Comparison of ENCODE assay signal across 9 cellular contexts in genomic region chr19:35140207-35140897, GRCh38. TPM values are rescaled to one million over a fixed set of nuclear protein-coding genes. Genes with fewer than 3 reads are reported as not detected.
A peak's percentile ranks its signal among the peaks of the same experiment; 100 is the strongest.
DNase-seq lines count a peak whose midpoint lies in the region; ATAC-seq, FAIRE-seq and TF ChIP-seq lines count a peak whose summit lies in the region.
"Had no signal": no experiment of that assay in that cellular context is flagged by ENCODE, and none has a peak within 500 bp of the region (broad histone marks: within the 10 kb centered on the region; RNA-seq: fewer than 3 reads in every experiment).

No MANE protein-coding gene starts in this region.

- peaks cover 22% of the 10 kb centered on the region for H3K4me1 Mint-ChIP-seq in activated T-helper 17 cell treated with anti-CD3 and anti-CD28 coated beads, Interleukin-2, amount 50 U/mL, for 72 hours

- H3K27me3 ChIP-seq in DOHH2 (ENCODE audit: control insufficient read depth, low read length), result peaks cover 38% of the 10 kb centered on the region
- no peaks in the 10 kb centered on the region; a peak in 1 of 5 replicates for H3K27me3 ChIP-seq in HepG2 (ENCODE audit: control insufficient read depth in 1 of 2, insufficient read depth in 2 of 2, low read length in 2 of 2)
- no peaks in the 10 kb centered on the region for H3K27me3 ChIP-seq in skeletal muscle tissue (ENCODE audit: control insufficient read depth in 3 of 3, insufficient read depth in 3 of 3, low read length in 3 of 3)

- H3K9me3 ChIP-seq in DOHH2 (ENCODE audit: control insufficient read depth, insufficient read depth, low read length) (no peaks in the 10 kb centered on the region), HepG2 (ENCODE audit: low read length) (no peaks in the 10 kb centered on the region), skeletal muscle tissue (ENCODE audit: control insufficient read depth in 3 of 3, low read length in 3 of 3) (no peaks in the 10 kb centered on the region)

- H3K79me2 ChIP-seq in DOHH2 (ENCODE audit: control insufficient read depth, low read length), result no peaks in the 10 kb centered on the region
- no peaks in the 10 kb centered on the region for H3K79me2 ChIP-seq in HepG2 (ENCODE audit: insufficient read depth, low read length)

- BruUV-seq in HepG2 (replicated peaks; lab: Mats Ljungman, UMichigan), result no TSS peak

- no peak for TF ChIP-seq CTCF in DOHH2 (IDR thresholded peaks at IDR 0.05; ENCODE audit: low read depth, low read length, poor library complexity, severe bottlenecking)
- TF ChIP-seq CTCF in HepG2 (CRISPR knock-in tag; IDR thresholded peaks at IDR 0.05), result no peak

- no peaks in the 10 kb centered on the region for H3K9me3 Mint-ChIP-seq in activated T-helper 17 cell treated with anti-CD3 and anti-CD28 coated beads, Interleukin-2, amount 50 U/mL, for 72 hours

- no peak for TF ChIP-seq EP300 in HepG2 (IDR thresholded peaks at IDR 0.05; ENCODE audit: low read depth in 2 of 2, low read length in 2 of 2)
- no peak for TF ChIP-seq EP300 in HepG2 (CRISPR knock-in tag; IDR thresholded peaks at IDR 0.05; ENCODE audit: borderline replicate concordance)

- peak overlapping the region; percentile 90 for H3K4me3 Mint-ChIP-seq in activated T-helper 17 cell treated with anti-CD3 and anti-CD28 coated beads, Interleukin-2, amount 50 U/mL, for 72 hours

- no peak for TF ChIP-seq POLR2A in HepG2 (IDR thresholded peaks at IDR 0.05; ENCODE audit: insufficient read depth in 1 of 2, low read depth in 2 of 2, low read length in 2 of 2)

- intact Hi-C loops in HepG2 (cut with micrococcal nuclease; ENCODE audit: unreplicated experiment), result no loop called here

- peaks cover 7% of the 10 kb centered on the region; the same call in 1 of the 2 replicates for H3F3A ChIP-seq in DOHH2 (ENCODE audit: control insufficient read depth, insufficient read depth)

- no peak for FAIRE-seq in HepG2 (lab: Jason Lieb, UNC)

- peaks cover 38% of the 10 kb centered on the region for H3K4me1 ChIP-seq in DOHH2 (ENCODE audit: control insufficient read depth, low read length)
- H3K4me1 ChIP-seq in HepG2 (ENCODE audit: insufficient read depth, low read length), result peaks cover 55% of the 10 kb centered on the region
- peaks cover 49 to 58% (median 49%) of the 10 kb centered on the region in 3 donors for H3K4me1 ChIP-seq in skeletal muscle tissue (ENCODE audit: control insufficient read depth in 3 of 3, insufficient read depth in 3 of 3, low read length in 3 of 3)

- no peaks in the 10 kb centered on the region for H3K36me3 ChIP-seq in DOHH2 (ENCODE audit: control insufficient read depth, low read length)
- no peaks in the 10 kb centered on the region for H3K36me3 ChIP-seq in HepG2 (replicated peaks in 1 of 2; ENCODE audit: control insufficient read depth in 1 of 2, insufficient read depth in 2 of 2, low read length in 2 of 2)
- peaks cover 0 to 3% (median 2%) of the 10 kb centered on the region in 3 donors for H3K36me3 ChIP-seq in skeletal muscle tissue (ENCODE audit: control insufficient read depth in 3 of 3, insufficient read depth in 3 of 3, low read length in 3 of 3)

- H3K27ac ChIP-seq in DOHH2 (ENCODE audit: low read depth, low read length), result no peak overlapping the region
- no peak overlapping the region for H3K27ac ChIP-seq in HepG2 (ENCODE audit: extremely low read length, insufficient read depth, low read length)
- H3K27ac ChIP-seq in skeletal muscle tissue (ENCODE audit: low read depth, low read length), result peak overlapping the region; percentile 94

- H3K4me3 ChIP-seq in DOHH2 (ENCODE audit: low read length) (peak overlapping the region; percentile 49), HepG2 (replicated peaks in 1 of 3; ENCODE audit: insufficient read depth in 1 of 3, low read depth in 2 of 3, low read length in 3 of 3) (peak overlapping the region; percentile 64 to 81 (median 68)), skeletal muscle tissue (ENCODE audit: low read length in 3 of 3) (peak overlapping the region; percentile 88 to 93 (median 91))

- H2AFZ ChIP-seq in HepG2 (ENCODE audit: low read length), result no peak overlapping the region

- H3K27ac Mint-ChIP-seq in activated T-helper 17 cell treated with anti-CD3 and anti-CD28 coated beads, Interleukin-2, amount 50 U/mL, for 72 hours, result peak overlapping the region; percentile 51

- no peaks in the 10 kb centered on the region for H3K36me3 Mint-ChIP-seq in activated T-helper 17 cell treated with anti-CD3 and anti-CD28 coated beads, Interleukin-2, amount 50 U/mL, for 72 hours (ENCODE audit: low read depth)

- H3K9me2 ChIP-seq in DOHH2 (replicated peaks; ENCODE audit: control insufficient read depth, low read length), result no peaks in the 10 kb centered on the region

- no peak for TF ChIP-seq RAD21 in HepG2 (CRISPR knock-in tag; IDR thresholded peaks at IDR 0.05)

- H3K4me2 ChIP-seq in DOHH2 (ENCODE audit: low read length) (peak overlapping the region; percentile 70), HepG2 (ENCODE audit: low read depth, low read length) (peak overlapping the region; percentile 100)

- in situ Hi-C loops in HepG2 (cut with HindIII; ENCODE audit: extremely low pct_ligation_motif_present, low pct_unique_long_range_greater_than_20kb), result no loop called here

- CTCF ChIA-PET in HepG2 (lab: Yijun Ruan, JAX; ENCODE audit: low intra/inter-chr PET ratio, low total read pairs), result no interaction called here

- WGBS in HepG2 (ENCODE audit: low lambda C conversion rate), result 47% methylated on average over 10 of the region's 12 CpGs

- POLR2A ChIA-PET in HepG2 (lab: Yijun Ruan, JAX), result no interaction called here

- no peak for ATAC-seq in activated T-helper 17 cell treated with anti-CD3 and anti-CD28 coated beads, Interleukin-2, amount 50 U/mL, for 72 hours (replicated peaks)
- ATAC-seq in HepG2 (no peak), HG03039 (IDR thresholded peaks at IDR 0.05; ENCODE audit: unreplicated experiment) (no peak), GM18873 (IDR thresholded peaks at IDR 0.05; ENCODE audit: low FRiP score, unreplicated experiment) (no peak)

- H3K9ac ChIP-seq in HepG2 (ENCODE audit: insufficient read depth, low read depth, low read length) (peak overlapping the region; percentile 72; the same call in 1 of the 2 replicates), skeletal muscle tissue (ENCODE audit: low read depth in 1 of 3, low read length in 3 of 3) (peak overlapping the region; percentile 86 to 99 (median 98))

- DNase-seq in HepG2 (ENCODE audit: low spot score) (no peak), NCI-H748 treated with DMSO at 0.1 percent for 48 hours (lab: John Stamatoyannopoulos, UW) (no peak)
- no peak for DNase-seq in stimulated activated CD4-positive, alpha-beta T cell treated with anti-CD3 and anti-CD28 coated beads, Interleukin-1b, Interleukin-23, amount 100 ng/mL, for 48 hours

- H4K20me1 ChIP-seq in DOHH2 (ENCODE audit: control insufficient read depth, insufficient read depth, low read depth, low read length) (no peaks in the 10 kb centered on the region), HepG2 (ENCODE audit: insufficient read depth, low read length) (no peaks in the 10 kb centered on the region)

- H3K27me3 Mint-ChIP-seq in activated T-helper 17 cell treated with anti-CD3 and anti-CD28 coated beads, Interleukin-2, amount 50 U/mL, for 72 hours, result no peaks in the 10 kb centered on the region

RNA-seq across cellular contexts. Expression of gene FXYD1, which starts 1.7 kb away (rescaled TPM):
- under 1 TPM; 0.54 to 0.93 TPM for total RNA-seq in activated T-helper 17 cell treated with anti-CD3 and anti-CD28 coated beads, Interleukin-2, amount 50 U/mL, for 72 hours
- total RNA-seq in HepG2 (2016; rRNA removed; fragmentation: Illumina TruSeq; extraction: Trizol) (not detected in 2 replicates), skeletal muscle tissue (45.4 TPM)
- 0.81 TPM in 1 of 2 replicates, not detected in the other for total RNA-seq in HepG2 (2016; cell fraction: cytosol; rRNA removed; fragmentation: Illumina TruSeq; extraction: Trizol; ENCODE audit: low read depth)
- not detected in 2 replicates for total RNA-seq in HepG2 (2016; cell fraction: insoluble cytoplasmic fraction; rRNA removed; fragmentation: Illumina TruSeq; extraction: Trizol)
- total RNA-seq in HepG2 (2016; cell fraction: membrane; rRNA removed; fragmentation: Illumina TruSeq; extraction: Trizol), result 0.83 and 1.4 TPM in 2 replicates
- total RNA-seq in HepG2 (2016; cell fraction: nucleus; rRNA removed; fragmentation: Illumina TruSeq; extraction: Trizol), result not detected in 2 replicates
- 27.0 and 31.2 TPM in 2 replicates for polyA plus RNA-seq in HepG2 (2011; rRNA removed)
- 20.2 and 28.4 TPM in 2 replicates for polyA plus RNA-seq in HepG2 (2011; cell fraction: cytosol; rRNA removed)
- 60.9 and 88.5 TPM in 2 replicates for polyA plus RNA-seq in HepG2 (2011; cell fraction: nucleus; rRNA removed)
- 49.0 and 114 TPM in 2 replicates for polyA plus RNA-seq in HepG2 (2012)
- polyA plus RNA-seq in HepG2 (2016; cell fraction: cytosol; fragmentation: Illumina TruSeq; extraction: Trizol; ENCODE audit: low read depth), result 1.3 and 2.3 TPM in 2 replicates
- polyA plus RNA-seq in HepG2 (2016; cell fraction: insoluble cytoplasmic fraction; fragmentation: Illumina TruSeq; extraction: Trizol; ENCODE audit: low read depth), result 1.1 and 1.5 TPM in 2 replicates
- polyA plus RNA-seq in HepG2 (2016; cell fraction: membrane; fragmentation: Illumina TruSeq; extraction: Trizol; ENCODE audit: low read depth), result 0.93 and 1.2 TPM in 2 replicates
- polyA plus RNA-seq in HepG2 (2016; cell fraction: nucleus; fragmentation: Illumina TruSeq; extraction: Trizol; ENCODE audit: insufficient read depth, low read depth), result 1.4 and 1.7 TPM in 2 replicates
- 11.9 TPM in 1 of 2 replicates, not detected in the other for polyA minus RNA-seq in HepG2 (2011; rRNA and poly(A)+ RNA removed; ENCODE audit: low replicate concordance)
- 7.0 and 12.8 TPM in 2 replicates for polyA minus RNA-seq in HepG2 (2011; cell fraction: cytosol; rRNA and poly(A)+ RNA removed)
- 2.5 and 4.8 TPM in 2 replicates for polyA minus RNA-seq in HepG2 (2011; cell fraction: nucleus; rRNA and poly(A)+ RNA removed)
- total RNA-seq: HT-29 had no signal

RNA-seq across cellular contexts. Expression of gene FXYD7, which starts 2.7 kb away (rescaled TPM):
- 1 to 10 TPM in 1 of 2 donors, under 1 TPM in 1; 0.40 to 1.4 TPM for total RNA-seq in activated T-helper 17 cell treated with anti-CD3 and anti-CD28 coated beads, Interleukin-2, amount 50 U/mL, for 72 hours
- total RNA-seq in HepG2 (2016; rRNA removed; fragmentation: Illumina TruSeq; extraction: Trizol) (not detected in 2 replicates), skeletal muscle tissue (0.52 TPM)
- total RNA-seq in HepG2 (2016; cell fraction: cytosol; rRNA removed; fragmentation: Illumina TruSeq; extraction: Trizol; ENCODE audit: low read depth), result not detected in 2 replicates
- not detected in 2 replicates for total RNA-seq in HepG2 (2016; cell fraction: insoluble cytoplasmic fraction; rRNA removed; fragmentation: Illumina TruSeq; extraction: Trizol)
- total RNA-seq in HepG2 (2016; cell fraction: membrane; rRNA removed; fragmentation: Illumina TruSeq; extraction: Trizol), result not detected in 2 replicates
- total RNA-seq in HepG2 (2016; cell fraction: nucleus; rRNA removed; fragmentation: Illumina TruSeq; extraction: Trizol), result not detected in 2 replicates
- polyA plus RNA-seq in HepG2 (2011; rRNA removed), result 0.17 and 0.55 TPM in 2 replicates
- polyA plus RNA-seq in HepG2 (2011; cell fraction: cytosol; rRNA removed), result not detected in 2 replicates
- 2.3 and 3.0 TPM in 2 replicates for polyA plus RNA-seq in HepG2 (2011; cell fraction: nucleus; rRNA removed)
- polyA plus RNA-seq in HepG2 (2012), result 0.40 and 0.55 TPM in 2 replicates
- not detected in 2 replicates for polyA plus RNA-seq in HepG2 (2016; cell fraction: cytosol; fragmentation: Illumina TruSeq; extraction: Trizol; ENCODE audit: low read depth)
- not detected in 2 replicates for polyA plus RNA-seq in HepG2 (2016; cell fraction: insoluble cytoplasmic fraction; fragmentation: Illumina TruSeq; extraction: Trizol; ENCODE audit: low read depth)
- not detected in 2 replicates for polyA plus RNA-seq in HepG2 (2016; cell fraction: membrane; fragmentation: Illumina TruSeq; extraction: Trizol; ENCODE audit: low read depth)
- polyA plus RNA-seq in HepG2 (2016; cell fraction: nucleus; fragmentation: Illumina TruSeq; extraction: Trizol; ENCODE audit: insufficient read depth, low read depth), result not detected in 2 replicates
- 1.1 TPM in 1 of 2 replicates, not detected in the other for polyA minus RNA-seq in HepG2 (2011; rRNA and poly(A)+ RNA removed; ENCODE audit: low replicate concordance)
- polyA minus RNA-seq in HepG2 (2011; cell fraction: cytosol; rRNA and poly(A)+ RNA removed), result not detected in 2 replicates
- not detected in 2 replicates for polyA minus RNA-seq in HepG2 (2011; cell fraction: nucleus; rRNA and poly(A)+ RNA removed)
- total RNA-seq: HT-29 had no signal

RNA-seq across cellular contexts. Expression of gene LGI4, which starts 5.5 kb away (rescaled TPM):
- 1 to 10 TPM in 1 of 2 donors, not detected in 1; 1.9 TPM for total RNA-seq in activated T-helper 17 cell treated with anti-CD3 and anti-CD28 coated beads, Interleukin-2, amount 50 U/mL, for 72 hours
- total RNA-seq in HepG2 (2016; rRNA removed; fragmentation: Illumina TruSeq; extraction: Trizol), result not detected in 2 replicates
- total RNA-seq in HepG2 (2016; cell fraction: cytosol; rRNA removed; fragmentation: Illumina TruSeq; extraction: Trizol; ENCODE audit: low read depth), result not detected in 2 replicates
- total RNA-seq in HepG2 (2016; cell fraction: insoluble cytoplasmic fraction; rRNA removed; fragmentation: Illumina TruSeq; extraction: Trizol), result not detected in 2 replicates
- not detected in 2 replicates for total RNA-seq in HepG2 (2016; cell fraction: membrane; rRNA removed; fragmentation: Illumina TruSeq; extraction: Trizol)
- total RNA-seq in HepG2 (2016; cell fraction: nucleus; rRNA removed; fragmentation: Illumina TruSeq; extraction: Trizol), result not detected in 2 replicates
- 2.8 and 4.2 TPM in 2 replicates for polyA plus RNA-seq in HepG2 (2011; rRNA removed)
- polyA plus RNA-seq in HepG2 (2011; cell fraction: cytosol; rRNA removed), result 1.2 and 2.3 TPM in 2 replicates
- polyA plus RNA-seq in HepG2 (2011; cell fraction: nucleus; rRNA removed), result 19.3 and 20.3 TPM in 2 replicates
- 2.5 and 5.6 TPM in 2 replicates for polyA plus RNA-seq in HepG2 (2012)
- polyA plus RNA-seq in HepG2 (2016; cell fraction: cytosol; fragmentation: Illumina TruSeq; extraction: Trizol; ENCODE audit: low read depth), result not detected in 2 replicates
- polyA plus RNA-seq in HepG2 (2016; cell fraction: insoluble cytoplasmic fraction; fragmentation: Illumina TruSeq; extraction: Trizol; ENCODE audit: low read depth), result not detected in 2 replicates
- not detected in 2 replicates for polyA plus RNA-seq in HepG2 (2016; cell fraction: membrane; fragmentation: Illumina TruSeq; extraction: Trizol; ENCODE audit: low read depth)
- not detected in 2 replicates for polyA plus RNA-seq in HepG2 (2016; cell fraction: nucleus; fragmentation: Illumina TruSeq; extraction: Trizol; ENCODE audit: insufficient read depth, low read depth)
- 0.16 and 2.2 TPM in 2 replicates for polyA minus RNA-seq in HepG2 (2011; rRNA and poly(A)+ RNA removed; ENCODE audit: low replicate concordance)
- polyA minus RNA-seq in HepG2 (2011; cell fraction: cytosol; rRNA and poly(A)+ RNA removed), result 0.59 and 0.88 TPM in 2 replicates
- polyA minus RNA-seq in HepG2 (2011; cell fraction: nucleus; rRNA and poly(A)+ RNA removed), result 0.39 and 1.5 TPM in 2 replicates
- total RNA-seq in skeletal muscle tissue, result 5.2 TPM
- total RNA-seq: HT-29 had no signal

RNA-seq across cellular contexts. Expression of gene FXYD5, which starts 14.2 kb away (rescaled TPM):
- 100 to 1,000 TPM; 214 to 257 TPM for total RNA-seq in activated T-helper 17 cell treated with anti-CD3 and anti-CD28 coated beads, Interleukin-2, amount 50 U/mL, for 72 hours
- total RNA-seq in HepG2 (2016; rRNA removed; fragmentation: Illumina TruSeq; extraction: Trizol) (not detected in 2 replicates), skeletal muscle tissue (7.3 TPM)
- total RNA-seq in HepG2 (2016; cell fraction: cytosol; rRNA removed; fragmentation: Illumina TruSeq; extraction: Trizol; ENCODE audit: low read depth), result not detected in 2 replicates
- not detected in 2 replicates for total RNA-seq in HepG2 (2016; cell fraction: insoluble cytoplasmic fraction; rRNA removed; fragmentation: Illumina TruSeq; extraction: Trizol)
- not detected in 2 replicates for total RNA-seq in HepG2 (2016; cell fraction: membrane; rRNA removed; fragmentation: Illumina TruSeq; extraction: Trizol)
- not detected in 2 replicates for total RNA-seq in HepG2 (2016; cell fraction: nucleus; rRNA removed; fragmentation: Illumina TruSeq; extraction: Trizol)
- polyA plus RNA-seq in HepG2 (2011; rRNA removed), result 0.65 and 0.91 TPM in 2 replicates
- polyA plus RNA-seq in HepG2 (2011; cell fraction: cytosol; rRNA removed), result 1.2 TPM in 2 replicates
- polyA plus RNA-seq in HepG2 (2011; cell fraction: nucleus; rRNA removed), result 0.64 and 1.2 TPM in 2 replicates
- polyA plus RNA-seq in HepG2 (2012), result 1.1 and 2.2 TPM in 2 replicates
- 0.53 and 0.72 TPM in 2 replicates for polyA plus RNA-seq in HepG2 (2016; cell fraction: cytosol; fragmentation: Illumina TruSeq; extraction: Trizol; ENCODE audit: low read depth)
- 0.29 TPM in 1 of 2 replicates, not detected in the other for polyA plus RNA-seq in HepG2 (2016; cell fraction: insoluble cytoplasmic fraction; fragmentation: Illumina TruSeq; extraction: Trizol; ENCODE audit: low read depth)
- polyA plus RNA-seq in HepG2 (2016; cell fraction: membrane; fragmentation: Illumina TruSeq; extraction: Trizol; ENCODE audit: low read depth), result 0.47 TPM in 1 of 2 replicates, not detected in the other
- 0.89 TPM in 1 of 2 replicates, not detected in the other for polyA plus RNA-seq in HepG2 (2016; cell fraction: nucleus; fragmentation: Illumina TruSeq; extraction: Trizol; ENCODE audit: insufficient read depth, low read depth)
- polyA minus RNA-seq in HepG2 (2011; rRNA and poly(A)+ RNA removed; ENCODE audit: low replicate concordance), result 0.60 and 172 TPM in 2 replicates
- polyA minus RNA-seq in HepG2 (2011; cell fraction: cytosol; rRNA and poly(A)+ RNA removed), result not detected in 2 replicates
- not detected in 2 replicates for polyA minus RNA-seq in HepG2 (2011; cell fraction: nucleus; rRNA and poly(A)+ RNA removed)

RNA-seq across cellular contexts. Expression of gene FXYD3, which starts 24.7 kb away (rescaled TPM):
- total RNA-seq in activated T-helper 17 cell treated with anti-CD3 and anti-CD28 coated beads, Interleukin-2, amount 50 U/mL, for 72 hours, result not detected
- total RNA-seq in HepG2 (2016; rRNA removed; fragmentation: Illumina TruSeq; extraction: Trizol) (not detected in 2 replicates), skeletal muscle tissue (not detected)
- total RNA-seq in HepG2 (2016; cell fraction: cytosol; rRNA removed; fragmentation: Illumina TruSeq; extraction: Trizol; ENCODE audit: low read depth), result not detected in 2 replicates
- not detected in 2 replicates for total RNA-seq in HepG2 (2016; cell fraction: insoluble cytoplasmic fraction; rRNA removed; fragmentation: Illumina TruSeq; extraction: Trizol)
- not detected in 2 replicates for total RNA-seq in HepG2 (2016; cell fraction: membrane; rRNA removed; fragmentation: Illumina TruSeq; extraction: Trizol)
- not detected in 2 replicates for total RNA-seq in HepG2 (2016; cell fraction: nucleus; rRNA removed; fragmentation: Illumina TruSeq; extraction: Trizol)
- polyA plus RNA-seq in HepG2 (2011; rRNA removed), result 4.9 and 5.5 TPM in 2 replicates
- polyA plus RNA-seq in HepG2 (2011; cell fraction: cytosol; rRNA removed), result 2.7 and 4.0 TPM in 2 replicates
- polyA plus RNA-seq in HepG2 (2011; cell fraction: nucleus; rRNA removed), result 3.8 and 4.8 TPM in 2 replicates
- polyA plus RNA-seq in HepG2 (2012), result 3.1 and 5.9 TPM in 2 replicates
- polyA plus RNA-seq in HepG2 (2016; cell fraction: cytosol; fragmentation: Illumina TruSeq; extraction: Trizol; ENCODE audit: low read depth), result not detected in 2 replicates
- polyA plus RNA-seq in HepG2 (2016; cell fraction: insoluble cytoplasmic fraction; fragmentation: Illumina TruSeq; extraction: Trizol; ENCODE audit: low read depth), result not detected in 2 replicates
- not detected in 2 replicates for polyA plus RNA-seq in HepG2 (2016; cell fraction: membrane; fragmentation: Illumina TruSeq; extraction: Trizol; ENCODE audit: low read depth)
- not detected in 2 replicates for polyA plus RNA-seq in HepG2 (2016; cell fraction: nucleus; fragmentation: Illumina TruSeq; extraction: Trizol; ENCODE audit: insufficient read depth, low read depth)
- 1.1 and 15.3 TPM in 2 replicates for polyA minus RNA-seq in HepG2 (2011; rRNA and poly(A)+ RNA removed; ENCODE audit: low replicate concordance)
- 0.99 TPM in 1 of 2 replicates, not detected in the other for polyA minus RNA-seq in HepG2 (2011; cell fraction: cytosol; rRNA and poly(A)+ RNA removed)
- 2.6 TPM in 1 of 2 replicates, not detected in the other for polyA minus RNA-seq in HepG2 (2011; cell fraction: nucleus; rRNA and poly(A)+ RNA removed)

Comparison
In these comparisons a context has a peak if more than half of its experiments do, and no peak if none do; other contexts are left out.
1. RNA of gene FXYD1, which starts 1.7 kb away (total RNA-seq): 45.4 TPM in skeletal muscle tissue (single experiment); 0.54 to 0.93 TPM in activated T-helper 17 cell treated with anti-CD3 and anti-CD28 coated beads, Interleukin-2, amount 50 U/mL, for 72 hours and 0.81 to 1.4 TPM in HepG2; every median in the first group is over 10 times any median in the second.
2. Peak in every context shown above with its lines, with median percentiles within 50 percentile points of each other: H3K4me3 ChIP-seq.